8 cellular contexts compared by ENCODE assay signal in genomic region chr1:30816211-30817082, GRCh38. TPM values are rescaled to one million over a fixed set of nuclear protein-coding genes. Genes with fewer than 3 reads are reported as not detected.
DNase-seq lines count a peak whose midpoint lies in the region; ATAC-seq and FAIRE-seq lines count a peak whose summit lies in the region.

No MANE protein-coding gene starts in this region.

- H3K27me3 ChIP-seq in MG63 = no peaks in the 10 kb centered on the region

- peak; percentile 75 for DNase-seq in AG08396 (ENCODE audit: low spot score)
- peak; percentile 95 for DNase-seq in MG63
- DNase-seq in cerebellar cortex (ENCODE audit: low spot score) = peak; percentile 81
- peak; percentile 97 for DNase-seq in left kidney (ENCODE audit: low read depth, low spot score)
- peak; percentile 67 for DNase-seq in urothelium cell line (ENCODE audit: low spot score)
- no peak for DNase-seq in HuH-7 (ENCODE audit: low spot score)

- H3K9me3 ChIP-seq in MG63 = no peaks in the 10 kb centered on the region

- H3K36me3 ChIP-seq in MG63 = no peaks in the 10 kb centered on the region

- no peak for FAIRE-seq in urothelium cell line (lab: Jason Lieb, UNC)

- ATAC-seq in GM18867 (IDR thresholded peaks at IDR 0.05; ENCODE audit: unreplicated experiment) = no peak
- ATAC-seq in HG03439 (IDR thresholded peaks at IDR 0.05; ENCODE audit: unreplicated experiment) = no peak

- no peak overlapping the region for H3K4me3 ChIP-seq in MG63

RNA-seq across cellular contexts. Expression of gene LAPTM5, which starts 58.9 kb away (rescaled TPM):
- 0.30 TPM in 1 of 2 replicates, not detected in the other for total RNA-seq in MG63 (2014; rRNA removed; shearing (Covaris generic); ENCODE audit: low replicate concordance)
